Comparison of ENCODE assay signal across 13 cellular contexts in the genomic region with DNA sequence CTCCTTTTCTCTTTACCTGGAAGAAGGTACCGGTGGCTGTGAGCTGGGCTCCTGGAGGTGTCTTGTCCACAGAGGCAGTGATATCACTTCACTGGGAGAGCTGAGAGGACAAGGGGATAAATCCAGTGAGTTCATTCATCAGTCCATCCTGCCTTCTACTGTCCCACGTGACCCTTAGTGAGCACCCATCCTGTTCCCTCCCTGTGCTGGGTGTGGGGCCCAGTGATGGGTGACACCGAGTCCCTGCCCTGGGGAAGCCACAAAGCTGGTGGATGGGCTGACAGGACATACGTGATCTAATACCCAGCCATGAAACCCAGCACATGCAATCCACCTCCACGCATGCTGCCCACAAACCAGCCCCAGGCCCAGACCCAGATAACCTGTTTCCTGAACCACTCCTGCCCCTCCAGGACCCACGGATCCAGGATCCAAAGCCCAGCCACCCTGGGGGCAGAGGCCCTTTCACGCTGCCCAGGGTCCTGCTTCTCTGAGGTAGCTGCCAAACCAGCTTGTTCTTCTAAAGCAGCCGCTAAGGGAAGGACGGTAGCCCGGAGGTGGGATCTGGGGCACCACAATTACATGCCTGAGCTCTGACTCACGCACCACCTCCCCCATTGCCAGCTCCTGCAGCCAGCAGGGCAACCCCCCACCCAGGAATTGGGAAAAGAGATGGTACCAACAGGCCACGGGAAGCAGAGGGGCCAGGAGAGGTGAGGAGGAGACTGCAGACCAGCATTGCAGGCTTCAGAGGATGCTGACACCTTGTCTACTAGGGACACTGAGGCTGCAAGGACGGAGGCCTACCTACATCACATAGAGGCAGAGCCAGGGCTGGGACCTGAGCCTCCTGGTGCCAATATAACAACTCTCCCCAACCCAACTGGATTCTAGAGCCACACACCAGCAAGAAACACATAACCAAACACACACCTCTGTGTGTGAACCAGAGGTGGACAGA. TPM values are rescaled to one million over a fixed set of nuclear protein-coding genes. Genes with fewer than 3 reads are reported as not detected.
DNase-seq lines count a peak whose midpoint lies in the region; ATAC-seq, FAIRE-seq and TF ChIP-seq lines count a peak whose summit lies in the region.
"Had no signal": no experiment of that assay in that cellular context is flagged by ENCODE, and none has a peak within 500 bp of the region (broad histone marks: within the 10 kb centered on the region; RNA-seq: fewer than 3 reads in every experiment).

No MANE protein-coding gene starts in this region.

- no peak overlapping the region; a peak in 1 of 5 replicates for H3K4me3 Mint-ChIP-seq in H9
- H3K4me3 Mint-ChIP-seq in WTC11: no peak overlapping the region

- 58% methylated on average over 13 of the region's 13 CpGs for WGBS in A549 (ENCODE audit: missing lambda C conversion rate)
- no CpG with 5 or more reads among the region's 13 CpGs for WGBS in H9 (ENCODE audit: extremely low coverage, insufficient read length, low lambda C conversion rate)

- H3K9me3 Mint-ChIP-seq in H9 (no peaks in the 10 kb centered on the region), WTC11 (no peaks in the 10 kb centered on the region)

- no peak overlapping the region for H3K23ac ChIP-seq in H9 (ENCODE audit: insufficient read length, low read depth, low read length)

- H3K4me1 Mint-ChIP-seq in H9 (peaks cover 20 to 24% of the 10 kb centered on the region in 2 experiments), WTC11 (peaks cover 15% of the 10 kb centered on the region)

- no peaks in the 10 kb centered on the region for H3K79me2 ChIP-seq in H9 (ENCODE audit: insufficient read depth, low read length)
- H3K79me2 ChIP-seq: parathyroid adenoma had no signal

- H3K27me3 ChIP-seq in H9 (ENCODE audit: insufficient read depth, low read length) (no peaks in the 10 kb centered on the region), iPS-20b (ENCODE audit: insufficient read depth, low read length) (no peaks in the 10 kb centered on the region), BE2C (no peaks in the 10 kb centered on the region)

- FAIRE-seq in A549 (lab: Jason Lieb, UNC): no peak

- no peak for TF ChIP-seq CTCF in A549 (IDR thresholded peaks at IDR 0.05)
- TF ChIP-seq CTCF in H9 (conservative IDR thresholded peaks at IDR 0.05): no peak
- TF ChIP-seq CTCF in WTC11 (IDR thresholded peaks at IDR 0.05): no peak
- no peak for TF ChIP-seq CTCF in BE2C (IDR thresholded peaks at IDR 0.05; ENCODE audit: low read depth, low read length)

- H3K4me2 ChIP-seq in A549 (peak overlapping the region; percentile 65), H9 (ENCODE audit: insufficient read depth, insufficient read length, low read length) (peak overlapping the region; percentile 31)

- H3K9ac ChIP-seq in H9 (ENCODE audit: extremely low read depth, insufficient read length, low read length) (peak overlapping the region; percentile 21), iPS-20b (ENCODE audit: low read depth, low read length) (peak overlapping the region; percentile 62; the same call in 1 of the 2 replicates)
- H3K9ac ChIP-seq: parathyroid adenoma had no signal

- H3K27ac Mint-ChIP-seq in H9 (peak overlapping the region; percentile 35 to 97 (median 95); a peak in 3 of 7 replicates), WTC11 (no peak overlapping the region; the same call in 1 of the 2 replicates)

- no peaks in the 10 kb centered on the region for H3K27me3 Mint-ChIP-seq in H9 (ENCODE audit: low read depth)
- no peaks in the 10 kb centered on the region for H3K27me3 Mint-ChIP-seq in WTC11 (ENCODE audit: low read depth)

- 0 out of 2 replicates have a peak overlapping the region, but pooled peaks have one; percentile 64 for H3K14ac ChIP-seq in H9 (ENCODE audit: insufficient read depth, low read length)

- POLR2A ChIA-PET in A549 (lab: Yijun Ruan, JAX) (interaction anchor here (0.7 kb wide), 1 partner anchor 997 kb away, joined by 3 read pairs; no protein-coding TSS in a partner anchor), WTC11 (lab: Charles Lee) (interaction anchor here (1.1 kb wide), 1 partner anchor 64 kb away, joined by 3 read pairs; no protein-coding TSS in a partner anchor)

- no peak overlapping the region for H2BK15ac ChIP-seq in H9 (ENCODE audit: low read depth, low read length)

- H3K56ac ChIP-seq in H9 (ENCODE audit: insufficient read length, low read depth, low read length): no peak overlapping the region

- H3K36me3 ChIP-seq in iPS-20b (ENCODE audit: insufficient read depth, low read depth, low read length) (no peaks in the 10 kb centered on the region), BE2C (no peaks in the 10 kb centered on the region)

- H3T11ph ChIP-seq in H9 (ENCODE audit: low read length): no peak overlapping the region

- no peak for TF ChIP-seq RAD21 in A549 (conservative IDR thresholded peaks at IDR 0.05 in 1 of 2, IDR thresholded peaks at IDR 0.05 in 1 of 2)

- no peak overlapping the region for H3K4ac ChIP-seq in H9 (ENCODE audit: low read depth, low read length)

- H2AK5ac ChIP-seq in H9 (ENCODE audit: insufficient read length, low read length): no peak overlapping the region

- peak overlapping the region; percentile 81 for H3K18ac ChIP-seq in H9 (ENCODE audit: insufficient read length, low read depth, low read length)

- no peak for TF ChIP-seq POLR2A in A549 (IDR thresholded peaks at IDR 0.05; ENCODE audit: low read length)

- H4K91ac ChIP-seq in H9 (ENCODE audit: insufficient read length, low read depth, low read length): no peak overlapping the region

- H3K4me1 ChIP-seq in A549 (peaks cover 24% of the 10 kb centered on the region), H9 (ENCODE audit: insufficient read depth, low read length) (peaks cover 2% of the 10 kb centered on the region; the same call in 1 of the 2 replicates), iPS-20b (ENCODE audit: insufficient read depth, low read length) (peaks cover 15% of the 10 kb centered on the region), BE2C (peaks cover 5% of the 10 kb centered on the region; the same call in 1 of the 2 replicates)
- H3K4me1 ChIP-seq: parathyroid adenoma had no signal

- no peaks in the 10 kb centered on the region for H3K23me2 ChIP-seq in H9 (ENCODE audit: insufficient read length, low read depth, low read length, poor library complexity, severe bottlenecking)

- DNase-seq in A549 (ENCODE audit: low read depth in 1 of 2, low spot score in 1 of 2) (no peak), H9 (peak; percentile 73), WTC11 (ENCODE audit: low spot score) (peak; percentile 36), BE2C (no peak), retina (no peak), NCI-H2227 (lab: John Stamatoyannopoulos, UW; ENCODE audit: unreplicated experiment) (no peak)
- DNase-seq: left colon, NCI-H2029, OCI-M1 had no signal

- no peak for TF ChIP-seq EP300 in A549 (IDR thresholded peaks at IDR 0.05)

- peak; percentile 15 to 50; a peak in 3 of 6 replicates for ATAC-seq in A549
- ATAC-seq in WTC11: peak; percentile 70
- ATAC-seq in GM19463 (IDR thresholded peaks at IDR 0.05; ENCODE audit: unreplicated experiment): no peak
- ATAC-seq: activated CD4-positive, CD25-positive, alpha-beta regulatory T cell treated with anti-CD3 and anti-CD28 coated beads, Interleukin-2, amount 50 U/mL, for 24 hours; left colon had no signal

- H3K4me3 ChIP-seq in A549 (no peak overlapping the region), iPS-20b (ENCODE audit: low read length) (no peak overlapping the region), BE2C (ENCODE audit: low read depth, low read length) (no peak overlapping the region)

- H4K8ac ChIP-seq in H9 (replicated peaks; ENCODE audit: insufficient read length, low read depth, low read length): no peak overlapping the region

- peak overlapping the region; percentile 6 for H2BK12ac ChIP-seq in H9 (ENCODE audit: insufficient read length, low read depth, low read length)

- no peak overlapping the region for H2AFZ ChIP-seq in H9 (ENCODE audit: low read length)
- H2AFZ ChIP-seq: parathyroid adenoma had no signal

- no peak overlapping the region for H2BK20ac ChIP-seq in H9 (ENCODE audit: low read depth, low read length, poor library complexity, severe bottlenecking)

- H4K20me1 ChIP-seq in H9 (ENCODE audit: control insufficient read depth, insufficient read depth, insufficient read length): no peaks in the 10 kb centered on the region

- no peaks in the 10 kb centered on the region for H3K79me1 ChIP-seq in H9 (ENCODE audit: insufficient read depth, low read depth, low read length, poor library complexity, severe bottlenecking)

- H3K9me3 ChIP-seq in A549 (no peaks in the 10 kb centered on the region), H9 (ENCODE audit: control insufficient read depth, low read depth, low read length) (no peaks in the 10 kb centered on the region), iPS-20b (ENCODE audit: insufficient read depth, low read depth, low read length) (no peaks in the 10 kb centered on the region), BE2C (no peaks in the 10 kb centered on the region)

- no peak overlapping the region for H2BK5ac ChIP-seq in H9 (ENCODE audit: insufficient read length, low read length)

- no peak overlapping the region for H4K5ac ChIP-seq in H9 (ENCODE audit: insufficient read length, low read depth, low read length)

- H2BK120ac ChIP-seq in H9 (ENCODE audit: low read depth, low read length, poor library complexity, severe bottlenecking): no peak overlapping the region

- CTCF ChIA-PET in A549 (lab: Yijun Ruan, JAX) (interaction anchor here (0.9 to 1.8 kb wide), 6 partner anchors 9 to 102 kb away, joined by 3 to 5 read pairs (median 3); no protein-coding TSS in a partner anchor), WTC11 (lab: Charles Lee) (interaction anchor here (0.9 to 6.4 kb wide), 7 partner anchors 18 to 51 kb away, joined by 3 to 40 read pairs (median 4); a partner anchor contains a TSS)

- peak overlapping the region; percentile 22 to 70; a peak in 4 of 6 replicates for H3K27ac ChIP-seq in A549
- H3K27ac ChIP-seq in H9 (ENCODE audit: insufficient read length, low read depth, low read length): no peak overlapping the region
- no peak overlapping the region for H3K27ac ChIP-seq in iPS-20b (ENCODE audit: low read length)
- H3K27ac ChIP-seq: parathyroid adenoma had no signal

- H3K36me3 Mint-ChIP-seq in H9 (ENCODE audit: insufficient read depth in 1 of 3, low read depth in 3 of 3) (no peaks in the 10 kb centered on the region), WTC11 (no peaks in the 10 kb centered on the region)

RNA-seq across cellular contexts. Expression of a gene that starts 35.2 kb away (rescaled TPM):
- 3.9 and 4.7 TPM in 2 replicates for polyA plus RNA-seq in A549 (2011; rRNA removed)
- polyA plus RNA-seq in A549 (2012; cell fraction: cytosol; rRNA removed): 4.5 and 7.7 TPM in 2 replicates
- polyA plus RNA-seq in A549 (2012; cell fraction: nucleus; rRNA removed): 27.2 and 29.2 TPM in 2 replicates
- polyA plus RNA-seq in A549 (2017; fragmentation: RNase III; extraction: RNeasy Plus Mini Kit Qiagen cat#74134 plus additional on column Dnase treatment): 5.8 to 7.9 TPM (median 5.9 TPM) in 3 replicates
- polyA minus RNA-seq in A549 (2011; rRNA and poly(A)+ RNA removed): 8.3 and 14.5 TPM in 2 replicates
- total RNA-seq in H9 (2021): 6.9 and 7.8 TPM in 2 replicates
- total RNA-seq in WTC11 (2021): 4.7 to 12.2 TPM (median 5.3 TPM) in 3 replicates
- polyA plus RNA-seq in BE2C (2012; ENCODE audit: insufficient read depth, insufficient read length, low read depth): 18.0 TPM

RNA-seq across cellular contexts. Expression of a gene that starts 57.5 kb away (rescaled TPM):
- polyA plus RNA-seq in A549 (2011; rRNA removed): 1.0 and 1.7 TPM in 2 replicates
- polyA plus RNA-seq in A549 (2012; cell fraction: cytosol; rRNA removed): 1.5 and 1.6 TPM in 2 replicates
- polyA plus RNA-seq in A549 (2012; cell fraction: nucleus; rRNA removed): 2.8 and 3.3 TPM in 2 replicates
- polyA plus RNA-seq in A549 (2017; fragmentation: RNase III; extraction: RNeasy Plus Mini Kit Qiagen cat#74134 plus additional on column Dnase treatment): 0.56 to 0.72 TPM (median 0.69 TPM) in 3 replicates
- polyA minus RNA-seq in A549 (2011; rRNA and poly(A)+ RNA removed): 0.73 and 1.2 TPM in 2 replicates
- total RNA-seq in H9 (2021): 0.72 and 0.83 TPM in 2 replicates
- 0.22 to 0.60 TPM (median 0.39 TPM) in 3 replicates for total RNA-seq in WTC11 (2021)
- 1.9 TPM for polyA plus RNA-seq in BE2C (2012; ENCODE audit: insufficient read depth, insufficient read length, low read depth)

Comparison
In these comparisons a context has a peak if more than half of its experiments do, and no peak if none do; other contexts are left out.
1. DNase-seq: peak in H9 (single experiment) and WTC11 (single experiment); none in A549 (0 of 2), BE2C (single experiment), retina (single experiment) and NCI-H2227 (single experiment).
2. H3K27ac ChIP-seq: peak in A549 (2 of 2); none in H9 (single experiment) and iPS-20b (single experiment).